ENCODE assay signal across 19 cellular contexts in genomic region chr6:111829581-111829980, GRCh38. TPM values are rescaled to one million over a fixed set of nuclear protein-coding genes. Genes with fewer than 3 reads are reported as not detected.
A peak's percentile ranks its signal among the peaks of the same experiment; 100 is the strongest.
DNase-seq lines count a peak whose midpoint lies in the region; ATAC-seq lines count a peak whose summit lies in the region.
"Had no signal": no experiment of that assay in that cellular context is flagged by ENCODE, and none has a peak within 500 bp of the region (broad histone marks: within the 10 kb centered on the region; RNA-seq: fewer than 3 reads in every experiment).

No MANE protein-coding gene starts in this region.

- peak overlapping the region; percentile 92 for H3K27ac Mint-ChIP-seq in activated naive CD4-positive, alpha-beta T cell treated with anti-CD3 and anti-CD28 coated beads, Interleukin-2, amount 50 U/mL, for 24 hours
- H3K27ac Mint-ChIP-seq in T-helper 17 cell = peak overlapping the region; percentile 92
- H3K27ac Mint-ChIP-seq in activated naive CD8-positive, alpha-beta T cell treated with anti-CD3 and anti-CD28 coated beads, Interleukin-2, amount 50 U/mL, for 24 hours = peak overlapping the region; percentile 71
- H3K27ac Mint-ChIP-seq in naive thymus-derived CD4-positive, alpha-beta T cell = peak overlapping the region in 6 of 9 donors; percentile 21 to 72 (median 44)

- intact Hi-C loops in naive thymus-derived CD4-positive, alpha-beta T cell (cut with micrococcal nuclease) = no loop called here

- H3K36me3 Mint-ChIP-seq in activated naive CD4-positive, alpha-beta T cell treated with anti-CD3 and anti-CD28 coated beads, Interleukin-2, amount 50 U/mL, for 24 hours = peaks cover 36% of the 10 kb centered on the region
- peaks cover 9% of the 10 kb centered on the region for H3K36me3 Mint-ChIP-seq in T-helper 17 cell (ENCODE audit: low read depth)
- peaks cover 64% of the 10 kb centered on the region for H3K36me3 Mint-ChIP-seq in activated naive CD8-positive, alpha-beta T cell treated with anti-CD3 and anti-CD28 coated beads, Interleukin-2, amount 50 U/mL, for 24 hours (ENCODE audit: low read depth)
- peaks cover 4 to 24% (median 12%) of the 10 kb centered on the region in 5 donors for H3K36me3 Mint-ChIP-seq in naive thymus-derived CD4-positive, alpha-beta T cell

- no peak for ATAC-seq in T-helper 17 cell
- no peak for ATAC-seq in activated naive CD8-positive, alpha-beta T cell treated with anti-CD3 and anti-CD28 coated beads, Interleukin-2, amount 50 U/mL, for 24 hours
- ATAC-seq in naive thymus-derived CD4-positive, alpha-beta T cell = no peak
- no peak for ATAC-seq in GM21723 (IDR thresholded peaks at IDR 0.05; ENCODE audit: unreplicated experiment)
- ATAC-seq: CD8-positive, alpha-beta T cell; GM12878; PC-3 had no signal

- H3K4me3 Mint-ChIP-seq in activated naive CD4-positive, alpha-beta T cell treated with anti-CD3 and anti-CD28 coated beads, Interleukin-2, amount 50 U/mL, for 24 hours = peak overlapping the region; percentile 5
- peak overlapping the region; percentile 52 for H3K4me3 Mint-ChIP-seq in T-helper 17 cell
- no peak overlapping the region for H3K4me3 Mint-ChIP-seq in activated naive CD8-positive, alpha-beta T cell treated with anti-CD3 and anti-CD28 coated beads, Interleukin-2, amount 50 U/mL, for 24 hours
- H3K4me3 Mint-ChIP-seq in naive thymus-derived CD4-positive, alpha-beta T cell = no peak overlapping the region
- H3K4me3 Mint-ChIP-seq: CD8-positive, alpha-beta T cell had no signal

- no peaks in the 10 kb centered on the region for H3K9me3 Mint-ChIP-seq in activated naive CD4-positive, alpha-beta T cell treated with anti-CD3 and anti-CD28 coated beads, Interleukin-2, amount 50 U/mL, for 24 hours
- H3K9me3 Mint-ChIP-seq in activated naive CD8-positive, alpha-beta T cell treated with anti-CD3 and anti-CD28 coated beads, Interleukin-2, amount 50 U/mL, for 24 hours = no peaks in the 10 kb centered on the region
- peaks cover 0 to 1% (median 0%) of the 10 kb centered on the region in 11 donors for H3K9me3 Mint-ChIP-seq in naive thymus-derived CD4-positive, alpha-beta T cell
- H3K9me3 Mint-ChIP-seq: CD8-positive, alpha-beta T cell had no signal

- H3K36me3 ChIP-seq in naive thymus-derived CD4-positive, alpha-beta T cell (ENCODE audit: control insufficient read depth in 2 of 3, insufficient read depth in 3 of 3, low read length in 3 of 3) = peaks cover 0 to 2% (median 0%) of the 10 kb centered on the region in 3 experiments

- H3K4me1 Mint-ChIP-seq in activated naive CD4-positive, alpha-beta T cell treated with anti-CD3 and anti-CD28 coated beads, Interleukin-2, amount 50 U/mL, for 24 hours = peaks cover 97% of the 10 kb centered on the region
- peaks cover 66% of the 10 kb centered on the region for H3K4me1 Mint-ChIP-seq in T-helper 17 cell
- peaks cover 99% of the 10 kb centered on the region for H3K4me1 Mint-ChIP-seq in activated naive CD8-positive, alpha-beta T cell treated with anti-CD3 and anti-CD28 coated beads, Interleukin-2, amount 50 U/mL, for 24 hours
- H3K4me1 Mint-ChIP-seq in naive thymus-derived CD4-positive, alpha-beta T cell = peaks cover 55 to 99% (median 97%) of the 10 kb centered on the region in 7 donors

- H3K27me3 Mint-ChIP-seq in activated naive CD4-positive, alpha-beta T cell treated with anti-CD3 and anti-CD28 coated beads, Interleukin-2, amount 50 U/mL, for 24 hours = no peaks in the 10 kb centered on the region
- no peaks in the 10 kb centered on the region for H3K27me3 Mint-ChIP-seq in T-helper 17 cell
- H3K27me3 Mint-ChIP-seq in activated naive CD8-positive, alpha-beta T cell treated with anti-CD3 and anti-CD28 coated beads, Interleukin-2, amount 50 U/mL, for 24 hours = no peaks in the 10 kb centered on the region
- H3K27me3 Mint-ChIP-seq in naive thymus-derived CD4-positive, alpha-beta T cell = no peaks in the 10 kb centered on the region

- no peak for DNase-seq in activated naive CD4-positive, alpha-beta T cell treated with anti-CD3 and anti-CD28 coated beads, Interleukin-2, amount 50 U/mL, for 16 hours
- DNase-seq in T-helper 17 cell (no peak), midbrain (lab: John Stamatoyannopoulos, UW) (no peak)
- DNase-seq in activated naive CD8-positive, alpha-beta T cell treated with anti-CD3 and anti-CD28 coated beads, Interleukin-2, amount 50 U/mL, for 24 hours = no peak
- DNase-seq in naive thymus-derived CD4-positive, alpha-beta T cell = no peak
- no peak for DNase-seq in stimulated activated CD8-positive, alpha-beta memory T cell treated with anti-CD3 and anti-CD28 coated beads, Interleukin-4, amount 100 ng/mL, for 48 hours
- DNase-seq: BE2C; CD8-positive, alpha-beta T cell; DMS53; NCI-H1436; NCI-H1930; NCI-H526; PC-3; RPMI8226; SHP77 treated with DMSO at 0.1 percent for 48 hours had no signal

- no peaks in the 10 kb centered on the region for H3K9me3 ChIP-seq in T-helper 17 cell (ENCODE audit: control insufficient read depth, low read length, poor library complexity, severe bottlenecking)
- H3K9me3 ChIP-seq in naive thymus-derived CD4-positive, alpha-beta T cell (ENCODE audit: control insufficient read depth in 2 of 3, low read length in 3 of 3) = no peaks in the 10 kb centered on the region
- H3K9me3 ChIP-seq: BE2C had no signal

- CTCF ChIA-PET in naive thymus-derived CD4-positive, alpha-beta T cell (lab: Charles Lee) = interaction anchor here (0.6 kb wide), 1 partner anchor 40 kb away, joined by 3 read pairs; no protein-coding TSS in a partner anchor

- POLR2A ChIA-PET in naive thymus-derived CD4-positive, alpha-beta T cell (lab: Charles Lee) = interaction anchor here (0.9 to 2.0 kb wide), 2 partner anchors 10 to 16 kb away, joined by 5 read pairs; no protein-coding TSS in a partner anchor

- no peak overlapping the region for H3K4me3 ChIP-seq in naive thymus-derived CD4-positive, alpha-beta T cell (ENCODE audit: low read length)
- H3K4me3 ChIP-seq: GM12878 had no signal

- peaks cover 47 to 61% of the 10 kb centered on the region in 2 donors for H3K4me1 ChIP-seq in naive thymus-derived CD4-positive, alpha-beta T cell (ENCODE audit: control insufficient read depth in 2 of 2, insufficient read depth in 2 of 2, low read length in 2 of 2)

- H3K27ac ChIP-seq in naive thymus-derived CD4-positive, alpha-beta T cell (ENCODE audit: low read depth, low read length) = no peak overlapping the region
- H3K27ac ChIP-seq: KMS-11 had no signal

- H3K27me3 ChIP-seq in naive thymus-derived CD4-positive, alpha-beta T cell (ENCODE audit: control insufficient read depth in 2 of 2, insufficient read depth in 2 of 2, low read length in 2 of 2) = no peaks in the 10 kb centered on the region
- H3K27me3 ChIP-seq: BE2C had no signal

RNA-seq across cellular contexts. Expression of gene FYN, which starts 43.7 kb away (rescaled TPM):
- 100 to 1,000 TPM; 455 to 472 TPM for total RNA-seq in T-helper 17 cell
- 100 to 1,000 TPM; 200 to 720 (median 447) TPM for total RNA-seq in naive thymus-derived CD4-positive, alpha-beta T cell
- polyA plus RNA-seq in naive thymus-derived CD4-positive, alpha-beta T cell = 100 to 1,000 TPM; 226 to 330 TPM

Comparison
In these comparisons a context has a peak if more than half of its experiments do, and no peak if none do; other contexts are left out.
1. H3K4me3 Mint-ChIP-seq: peak in activated naive CD4-positive, alpha-beta T cell treated with anti-CD3 and anti-CD28 coated beads, Interleukin-2, amount 50 U/mL, for 24 hours (single experiment) and T-helper 17 cell (single experiment); none in activated naive CD8-positive, alpha-beta T cell treated with anti-CD3 and anti-CD28 coated beads, Interleukin-2, amount 50 U/mL, for 24 hours (single experiment) and naive thymus-derived CD4-positive, alpha-beta T cell (0 of 10).
2. Peak in every context shown above with its lines, with median percentiles within 50 percentile points of each other: H3K27ac Mint-ChIP-seq.